Comparison of ENCODE assay signal across 8 cellular contexts in genomic region chr20:298755-299391, GRCh38. TPM values are rescaled to one million over a fixed set of nuclear protein-coding genes. Genes with fewer than 3 reads are reported as not detected.
A peak's percentile ranks its signal among the peaks of the same experiment; 100 is the strongest.
DNase-seq lines count a peak whose midpoint lies in the region; ATAC-seq and TF ChIP-seq lines count a peak whose summit lies in the region.

No MANE protein-coding gene starts in this region.

- no peak for DNase-seq in activated naive CD4-positive, alpha-beta T cell (lab: John Stamatoyannopoulos, UW)
- DNase-seq in memory B cell (ENCODE audit: low spot score in 2 of 2): no peak
- no peak for DNase-seq in type B pancreatic cell (ENCODE audit: extremely low spot score, unreplicated experiment)
- no peak for DNase-seq in glomerular visceral epithelial cell (ENCODE audit: extremely low spot score)
- no peak for DNase-seq in islet precursor cell

- peak; percentile 1 for ATAC-seq in memory B cell (ENCODE audit: low read depth)
- ATAC-seq in HG03039 (IDR thresholded peaks at IDR 0.05; ENCODE audit: unreplicated experiment): no peak

- H3K4me1 Mint-ChIP-seq in activated naive CD4-positive, alpha-beta T cell treated with anti-CD3 and anti-CD28 coated beads, Interleukin-2, amount 50 U/mL, for 24 hours: peaks cover 39% of the 10 kb centered on the region
- H3K4me1 Mint-ChIP-seq in brain (peaks cover 59% of the 10 kb centered on the region), memory B cell (peaks cover 33% of the 10 kb centered on the region), type B pancreatic cell (ENCODE audit: unreplicated experiment) (peaks cover 40% of the 10 kb centered on the region)

- peaks cover 8% of the 10 kb centered on the region for H3K36me3 Mint-ChIP-seq in activated naive CD4-positive, alpha-beta T cell treated with anti-CD3 and anti-CD28 coated beads, Interleukin-2, amount 50 U/mL, for 24 hours
- H3K36me3 Mint-ChIP-seq in brain (peaks cover 15% of the 10 kb centered on the region), memory B cell (peaks cover 10% of the 10 kb centered on the region), type B pancreatic cell (peaks cover 22% of the 10 kb centered on the region)

- TF ChIP-seq CTCF in brain (conservative IDR thresholded peaks at IDR 0.05): no peak
- TF ChIP-seq CTCF in type B pancreatic cell (conservative IDR thresholded peaks at IDR 0.05): no peak

- H3K9me3 Mint-ChIP-seq in activated naive CD4-positive, alpha-beta T cell treated with anti-CD3 and anti-CD28 coated beads, Interleukin-2, amount 50 U/mL, for 24 hours: no peaks in the 10 kb centered on the region
- peaks cover 0 to 11% (median 0%) of the 10 kb centered on the region in 5 experiments for H3K9me3 Mint-ChIP-seq in brain
- H3K9me3 Mint-ChIP-seq in memory B cell: no peaks in the 10 kb centered on the region
- H3K9me3 Mint-ChIP-seq in type B pancreatic cell: no peaks in the 10 kb centered on the region

- H3K27ac Mint-ChIP-seq in activated naive CD4-positive, alpha-beta T cell treated with anti-CD3 and anti-CD28 coated beads, Interleukin-2, amount 50 U/mL, for 24 hours: peak overlapping the region; percentile 97
- H3K27ac Mint-ChIP-seq in brain: peak overlapping the region; percentile 97 to 99 (median 98)
- peak overlapping the region; percentile 96 for H3K27ac Mint-ChIP-seq in memory B cell
- H3K27ac Mint-ChIP-seq in type B pancreatic cell: peak overlapping the region; percentile 93

- H3K4me3 Mint-ChIP-seq in activated naive CD4-positive, alpha-beta T cell treated with anti-CD3 and anti-CD28 coated beads, Interleukin-2, amount 50 U/mL, for 24 hours: peak overlapping the region; percentile 91
- H3K4me3 Mint-ChIP-seq in brain (peak overlapping the region; percentile 97 to 100 (median 98)), memory B cell (peak overlapping the region; percentile 99), type B pancreatic cell (peak overlapping the region; percentile 98)

- no peaks in the 10 kb centered on the region for H3K27me3 Mint-ChIP-seq in activated naive CD4-positive, alpha-beta T cell treated with anti-CD3 and anti-CD28 coated beads, Interleukin-2, amount 50 U/mL, for 24 hours
- peaks cover 8% of the 10 kb centered on the region for H3K27me3 Mint-ChIP-seq in brain
- H3K27me3 Mint-ChIP-seq in memory B cell: no peaks in the 10 kb centered on the region
- peaks cover 4% of the 10 kb centered on the region for H3K27me3 Mint-ChIP-seq in type B pancreatic cell

RNA-seq across cellular contexts. Expression of gene ZCCHC3, which starts 1.5 kb away (rescaled TPM):
- 19.7 TPM for polyA plus RNA-seq in brain (ENCODE audit: insufficient read depth, low read depth, low replicate concordance)
- total RNA-seq in type B pancreatic cell (ENCODE audit: low replicate concordance): 28.9 and 40.5 TPM in 2 replicates

RNA-seq across cellular contexts. Expression of gene C20orf96, which starts 8.3 kb away (rescaled TPM):
- polyA plus RNA-seq in brain (ENCODE audit: insufficient read depth, low read depth, low replicate concordance): 17.3 TPM
- 12.6 and 27.0 TPM in 2 replicates for total RNA-seq in type B pancreatic cell (ENCODE audit: low replicate concordance)

RNA-seq across cellular contexts. Expression of gene SOX12, which starts 26.5 kb away (rescaled TPM):
- polyA plus RNA-seq in brain (ENCODE audit: insufficient read depth, low read depth, low replicate concordance): 38.3 TPM
- total RNA-seq in type B pancreatic cell (ENCODE audit: low replicate concordance): 9.9 and 52.7 TPM in 2 replicates

RNA-seq across cellular contexts. Expression of gene DEFB132, which starts 41.3 kb away (rescaled TPM):
- not detected for polyA plus RNA-seq in brain (ENCODE audit: insufficient read depth, low read depth, low replicate concordance)
- total RNA-seq in type B pancreatic cell (ENCODE audit: low replicate concordance): not detected in 2 replicates

RNA-seq across cellular contexts. Expression of gene NRSN2, which starts 48.0 kb away (rescaled TPM):
- polyA plus RNA-seq in brain (ENCODE audit: insufficient read depth, low read depth, low replicate concordance): 185 TPM
- 33.8 and 43.0 TPM in 2 replicates for total RNA-seq in type B pancreatic cell (ENCODE audit: low replicate concordance)
